Comparison of ENCODE assay signal across 1 cellular context in genomic region chr11:123144707-123145106, GRCh38.
TF ChIP-seq lines count a peak whose summit lies in the region.

No MANE protein-coding gene starts in this region.

TF ChIP-seq in A549, 52 proteins besides CTCF, POLR2A, EP300 and RAD21:
- TF ChIP-seq PBX3 (IDR thresholded peaks at IDR 0.05), result no peak
- no peak for TF ChIP-seq MAZ (IDR thresholded peaks at IDR 0.05; ENCODE audit: borderline replicate concordance, low read depth, low read length)
- TF ChIP-seq HOXA7 (CRISPR knock-in tag; IDR thresholded peaks at IDR 0.05), result no peak
- TF ChIP-seq REST (IDR thresholded peaks at IDR 0.05), result no peak
- TF ChIP-seq PHF8 (IDR thresholded peaks at IDR 0.05; ENCODE audit: borderline replicate concordance, low read depth), result no peak
TF ChIP-seq in A549: peak in this region for 0.
